Comparison of ENCODE assay signal across 1 cellular context in genomic region chr1:109704173-109704572, GRCh38.
TF ChIP-seq lines count a peak whose summit lies in the region.

No MANE protein-coding gene starts in this region.

TF ChIP-seq in GM23338, 12 proteins besides CTCF, POLR2A, EP300 and RAD21 (continued from another document):
- no peak for TF ChIP-seq ETS1 (IDR thresholded peaks at IDR 0.05)
- no peak for TF ChIP-seq NANOG (IDR thresholded peaks at IDR 0.05; ENCODE audit: borderline replicate concordance)
- TF ChIP-seq POLR2AphosphoS5 (IDR thresholded peaks at IDR 0.05; ENCODE audit: low read depth), result no peak
- no peak for TF ChIP-seq ZNF331 (CRISPR knock-in tag; IDR thresholded peaks at IDR 0.05; ENCODE audit: low read depth)
- TF ChIP-seq CREB1 (CRISPR knock-in tag; IDR thresholded peaks at IDR 0.05; ENCODE audit: low read depth), result no peak
- no peak for TF ChIP-seq ZNF462 (CRISPR knock-in tag; IDR thresholded peaks at IDR 0.05)
- TF ChIP-seq REST (IDR thresholded peaks at IDR 0.05; ENCODE audit: unreplicated experiment), result no peak
